In the genomic region with DNA sequence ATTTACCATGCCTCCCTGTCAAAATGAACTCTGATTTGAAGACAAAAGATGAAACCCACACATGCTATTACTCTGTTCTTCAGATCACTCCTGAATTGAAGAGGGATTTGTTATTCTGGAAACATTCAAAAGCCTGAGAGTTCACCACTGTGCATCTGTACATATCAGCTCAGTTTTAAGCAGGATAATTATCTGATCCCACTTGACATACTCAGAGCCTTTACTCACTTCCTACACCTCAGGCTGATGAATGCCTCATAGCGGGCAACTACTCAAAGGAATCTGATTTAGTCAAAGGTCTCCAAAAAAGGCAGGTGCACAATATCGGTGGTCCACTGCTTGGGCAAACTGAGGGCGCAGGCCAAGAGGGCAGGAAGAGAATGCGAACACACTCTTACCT, we compare ENCODE assay signal across 16 cellular contexts. TPM values are rescaled to one million over a fixed set of nuclear protein-coding genes. Genes with fewer than 3 reads are reported as not detected.
"Had no signal": no experiment of that assay in that cellular context is flagged by ENCODE, and none has a peak within 500 bp of the region (broad histone marks: within the 10 kb centered on the region; RNA-seq: fewer than 3 reads in every experiment).

No MANE protein-coding gene starts in this region.

- H3K4me1 ChIP-seq: uterus had no signal

- DNase-seq: activated CD4-positive, CD25-positive, alpha-beta regulatory T cell treated with anti-CD3 and anti-CD28 coated beads, Interleukin-2, amount 50 U/mL, for 72 hours; activated effector memory CD4-positive, alpha-beta T cell treated with anti-CD3 and anti-CD28 coated beads, Interleukin-2, amount 50 U/mL, for 16 hours; activated T-cell treated with anti-CD3 and anti-CD28 coated beads, Interleukin-2, amount 50 U/mL, for 72 hours; endodermal cell; gastrocnemius medialis; kidney; nephron progenitor cell; right cardiac atrium; stimulated activated naive CD8-positive, alpha-beta T cell treated with anti-CD3 and anti-CD28 coated beads, Interleukin-15, amount 100 ng/mL, for 72 hours; transverse colon; uterus had no signal

- H3K27me3 ChIP-seq: gastrocnemius medialis, suprapubic skin, transverse colon had no signal

- H3K36me3 ChIP-seq: gastrocnemius medialis, suprapubic skin, transverse colon, uterus had no signal

- H3K9me3 ChIP-seq: gastrocnemius medialis, suprapubic skin, transverse colon, uterus had no signal

- H3K4me3 ChIP-seq: gastrocnemius medialis, suprapubic skin, transverse colon, uterus had no signal

- FAIRE-seq: kidney had no signal

- H3K27ac ChIP-seq: gastrocnemius medialis, suprapubic skin, transverse colon, uterus had no signal

- ATAC-seq: activated T-cell treated with anti-CD3 and anti-CD28 coated beads, Interleukin-2, amount 50 U/mL, for 72 hours; gastrocnemius medialis; left lobe of liver; right cardiac atrium; stimulated activated naive CD8-positive, alpha-beta T cell treated with anti-CD3 and anti-CD28 coated beads, Interleukin-15, amount 100 ng/mL, for 72 hours had no signal

RNA-seq across cellular contexts. Expression of a gene that starts 47.5 kb away (rescaled TPM):
- total RNA-seq: gastrocnemius medialis, lung microvascular endothelial cell, myocyte had no signal

RNA-seq across cellular contexts. Expression of a gene that starts 56.4 kb away (rescaled TPM):
- total RNA-seq: lung microvascular endothelial cell, skeletal muscle tissue had no signal
